19 cellular contexts compared by ENCODE assay signal in the genomic region with DNA sequence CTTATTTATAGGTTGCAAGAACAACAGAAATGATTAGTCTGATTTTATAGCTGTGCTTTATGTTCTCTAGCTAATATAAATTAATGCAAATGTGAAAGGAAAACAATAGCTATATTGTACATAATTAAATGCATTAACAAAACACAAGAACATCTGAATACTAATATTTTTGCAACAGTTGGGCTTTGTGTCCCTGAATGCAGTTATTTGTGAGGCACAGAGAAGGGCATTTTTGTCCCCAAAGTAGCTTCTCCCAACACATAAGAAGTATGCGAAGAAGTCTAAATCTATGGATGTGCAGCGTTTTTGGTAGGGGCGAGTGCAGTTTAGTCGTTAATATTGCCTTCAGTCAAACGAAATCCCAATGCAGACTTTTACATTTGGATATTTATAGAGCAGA.
DNase-seq lines count a peak whose midpoint lies in the region; ATAC-seq and TF ChIP-seq lines count a peak whose summit lies in the region.
"Had no signal": no experiment of that assay in that cellular context is flagged by ENCODE, and none has a peak within 500 bp of the region (broad histone marks: within the 10 kb centered on the region; RNA-seq: fewer than 3 reads in every experiment).

No MANE protein-coding gene starts in this region.

- DNase-seq in Karpas-422 = no peak
- no peak for DNase-seq in effector memory CD8-positive, alpha-beta T cell
- DNase-seq in middle frontal gyrus (ENCODE audit: extremely low spot score, low spot score) = peak; percentile 77
- DNase-seq in superior temporal gyrus (ENCODE audit: extremely low spot score) = peak; percentile 93
- no peak for DNase-seq in HEK293T (ENCODE audit: extremely low spot score)
- no peak for DNase-seq in aorta
- DNase-seq in activated CD4-positive, alpha-beta T cell treated with anti-CD3 and anti-CD28 coated beads for 48 hours = no peak
- DNase-seq: ACHN; AML-193; CD4-positive, alpha-beta memory T cell; H7; MG63; NCI-H1092 treated with DMSO at 0.1 percent for 48 hours; NCI-H1694; NCI-H510A treated with DMSO at 0.1 percent for 48 hours; NCI-H82; PC-9 had no signal

- H2AFZ ChIP-seq in Karpas-422 (ENCODE audit: low read length) = no peak overlapping the region
- H2AFZ ChIP-seq: PC-9 had no signal

- POLR2A ChIA-PET in HEK293T (lab: Yijun Ruan, JAX) = no interaction called here

- peaks cover 64% of the 10 kb centered on the region for H3K36me3 Mint-ChIP-seq in effector memory CD8-positive, alpha-beta T cell (ENCODE audit: insufficient read depth)

- no peaks in the 10 kb centered on the region for H3K27me3 ChIP-seq in Karpas-422 (ENCODE audit: low read length)
- H3K27me3 ChIP-seq in aorta (ENCODE audit: control insufficient read depth in 1 of 2, insufficient read depth in 2 of 2, low read length in 1 of 2) = no peaks in the 10 kb centered on the region
- H3K27me3 ChIP-seq: MG63, SJCRH30 had no signal

- H3K4me1 ChIP-seq in Karpas-422 (ENCODE audit: low read length) (peaks cover 47% of the 10 kb centered on the region), aorta (ENCODE audit: control insufficient read depth in 1 of 2, insufficient read depth in 2 of 2, low read length in 2 of 2) (no peaks in the 10 kb centered on the region)
- H3K4me1 ChIP-seq: SJCRH30 had no signal

- H4K20me1 ChIP-seq in Karpas-422 (ENCODE audit: insufficient read depth, low read depth, low read length) = no peaks in the 10 kb centered on the region

- H3K9ac ChIP-seq in Karpas-422 (ENCODE audit: low read length) = no peak overlapping the region
- H3K9ac ChIP-seq: KMS-11 had no signal

- no peak overlapping the region for H3K4me3 Mint-ChIP-seq in effector memory CD8-positive, alpha-beta T cell
- H3K4me3 Mint-ChIP-seq: CD4-positive, alpha-beta memory T cell had no signal

- H3K79me2 ChIP-seq in Karpas-422 (ENCODE audit: low read length) = peaks cover 18% of the 10 kb centered on the region

- no peak for ATAC-seq in effector memory CD8-positive, alpha-beta T cell (replicated peaks)
- ATAC-seq in aorta (ENCODE audit: low FRiP score) = no peak

- H3K4me2 ChIP-seq in Karpas-422 (ENCODE audit: low read depth, low read length, poor library complexity, severe bottlenecking) = no peak overlapping the region
- H3K4me2 ChIP-seq: KMS-11, PC-9 had no signal

- WGBS in aorta, 2 donors = 79 to 83% methylated on average over 5 of the region's 5 CpGs

- H3K9me3 Mint-ChIP-seq in effector memory CD8-positive, alpha-beta T cell = peaks cover 0 to 5% of the 10 kb centered on the region in 2 donors

- H3K9me3 ChIP-seq in Karpas-422 (ENCODE audit: low read length) = no peaks in the 10 kb centered on the region
- H3K9me3 ChIP-seq in aorta (ENCODE audit: control insufficient read depth, low read length) = no peaks in the 10 kb centered on the region
- H3K9me3 ChIP-seq: MG63, SJCRH30 had no signal

- intact Hi-C loops in aorta (cut with DNase I) = no loop called here

- H3K9me2 ChIP-seq in Karpas-422 (replicated peaks; ENCODE audit: insufficient read depth, low read length) = peaks cover 10% of the 10 kb centered on the region; the same call in 1 of the 2 replicates

- H3K27ac Mint-ChIP-seq in effector memory CD8-positive, alpha-beta T cell = peak overlapping the region; percentile 4 to 65

- H3K4me3 ChIP-seq in Karpas-422 (ENCODE audit: low read length) (no peak overlapping the region), aorta (ENCODE audit: low read length in 2 of 2) (no peak overlapping the region)
- H3K4me3 ChIP-seq: MG63, PC-9, SJCRH30 had no signal

- H3K27me3 Mint-ChIP-seq in effector memory CD8-positive, alpha-beta T cell = no peaks in the 10 kb centered on the region
- H3K27me3 Mint-ChIP-seq: CD4-positive, alpha-beta memory T cell had no signal

- peaks cover 37 to 48% of the 10 kb centered on the region in 2 donors for H3K4me1 Mint-ChIP-seq in effector memory CD8-positive, alpha-beta T cell (ENCODE audit: low read depth in 2 of 2)

- CTCF ChIA-PET in HEK293T (lab: Yijun Ruan, JAX) = no interaction called here

- no peaks in the 10 kb centered on the region for H3K36me3 ChIP-seq in Karpas-422 (ENCODE audit: insufficient read depth, low read length)
- H3K36me3 ChIP-seq in aorta (ENCODE audit: control insufficient read depth in 1 of 2, insufficient read depth in 2 of 2, low read length in 1 of 2) = peaks cover 0 to 2% of the 10 kb centered on the region in 2 donors
- H3K36me3 ChIP-seq: MG63, SJCRH30 had no signal

- H3K27ac ChIP-seq in Karpas-422 (ENCODE audit: low read length) (peak overlapping the region; percentile 65), aorta (ENCODE audit: low read depth in 1 of 2, low read length in 2 of 2) (no peak overlapping the region)
- H3K27ac ChIP-seq: KMS-11, PC-9, SJCRH30 had no signal

TF ChIP-seq in HEK293T, 16 proteins besides CTCF, POLR2A, EP300 and RAD21:
- TF ChIP-seq NFRKB (IDR thresholded peaks at IDR 0.05) = no peak
- TF ChIP-seq ZNF384 (IDR thresholded peaks at IDR 0.05) = no peak
- TF ChIP-seq HDGF (IDR thresholded peaks at IDR 0.05; ENCODE audit: borderline replicate concordance) = no peak
- TF ChIP-seq SP1 (IDR thresholded peaks at IDR 0.05) = no peak
- TF ChIP-seq CTBP1 (IDR thresholded peaks at IDR 0.05; ENCODE audit: borderline replicate concordance) = no peak
- no peak for TF ChIP-seq FOXM1 (IDR thresholded peaks at IDR 0.05; ENCODE audit: borderline replicate concordance)
- TF ChIP-seq TARDBP (IDR thresholded peaks at IDR 0.05) = no peak
- TF ChIP-seq L3MBTL2 (conservative IDR thresholded peaks at IDR 0.05) = no peak
- no peak for TF ChIP-seq LEF1 (IDR thresholded peaks at IDR 0.05; ENCODE audit: borderline replicate concordance)
- TF ChIP-seq ARNT (IDR thresholded peaks at IDR 0.05) = no peak
- TF ChIP-seq, protein P1, sequence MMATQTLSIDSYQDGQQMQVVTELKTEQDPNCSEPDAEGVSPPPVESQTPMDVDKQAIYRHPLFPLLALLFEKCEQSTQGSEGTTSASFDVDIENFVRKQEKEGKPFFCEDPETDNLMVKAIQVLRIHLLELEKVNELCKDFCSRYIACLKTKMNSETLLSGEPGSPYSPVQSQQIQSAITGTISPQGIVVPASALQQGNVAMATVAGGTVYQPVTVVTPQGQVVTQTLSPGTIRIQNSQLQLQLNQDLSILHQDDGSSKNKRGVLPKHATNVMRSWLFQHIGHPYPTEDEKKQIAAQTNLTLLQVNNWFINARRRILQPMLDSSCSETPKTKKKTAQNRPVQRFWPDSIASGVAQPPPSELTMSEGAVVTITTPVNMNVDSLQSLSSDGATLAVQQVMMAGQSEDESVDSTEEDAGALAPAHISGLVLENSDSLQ (IDR thresholded peaks at IDR 0.05) = no peak
- TF ChIP-seq ELF4 (IDR thresholded peaks at IDR 0.05) = no peak
- TF ChIP-seq FOXA1 (IDR thresholded peaks at IDR 0.05) = no peak
TF ChIP-seq in HEK293T: peak in this region for 0.

Comparison
In these comparisons a context has a peak if more than half of its experiments do, and no peak if none do; other contexts are left out.
1. DNase-seq: peak in middle frontal gyrus (single experiment) and superior temporal gyrus (single experiment); none in Karpas-422 (single experiment), effector memory CD8-positive, alpha-beta T cell (0 of 3), HEK293T (single experiment), aorta (0 of 2) and activated CD4-positive, alpha-beta T cell treated with anti-CD3 and anti-CD28 coated beads for 48 hours (single experiment).